Comparison of ENCODE assay signal across 8 cellular contexts in the genomic region with DNA sequence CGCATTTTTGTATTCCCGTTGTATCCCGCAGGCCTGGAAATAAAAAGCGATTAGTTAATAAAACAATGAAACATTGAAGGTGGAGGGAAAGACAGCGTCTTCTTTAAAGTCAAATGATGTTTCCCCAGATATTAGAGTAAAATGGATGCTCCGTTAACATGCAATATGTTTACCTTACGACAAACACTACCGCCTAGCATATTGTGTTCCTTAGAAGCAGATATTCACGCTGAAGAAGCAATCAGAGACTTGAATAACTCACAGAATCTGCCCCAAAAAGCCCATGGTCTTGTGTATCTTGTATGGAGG. TPM values are rescaled to one million over a fixed set of nuclear protein-coding genes. Genes with fewer than 3 reads are reported as not detected.
A peak's percentile ranks its signal among the peaks of the same experiment; 100 is the strongest.
DNase-seq lines count a peak whose midpoint lies in the region; ATAC-seq, FAIRE-seq and TF ChIP-seq lines count a peak whose summit lies in the region.

No MANE protein-coding gene starts in this region.

- no peak overlapping the region for H3K9ac ChIP-seq in HUES6 (ENCODE audit: low read length)
- H3K9ac ChIP-seq in smooth muscle cell (ENCODE audit: low read depth): peak overlapping the region; percentile 98

- POLR2A ChIA-PET in activated CD4-positive, alpha-beta memory T cell treated with anti-CD3 and anti-CD28 coated beads for 36 hours (lab: Charles Lee): interaction anchor here (0.6 to 3.7 kb wide), 3 partner anchors 11 to 48 kb away, joined by 5 to 41 read pairs (median 7); partner anchors contain the start of genes PPOX and UFC1

- H3K4me3 ChIP-seq in HUES6 (ENCODE audit: low read depth, low read length): peak overlapping the region; percentile 99
- peak overlapping the region; percentile 74 for H3K4me3 ChIP-seq in hepatocyte
- H3K4me3 ChIP-seq in smooth muscle cell: peak overlapping the region; percentile 90

- intact Hi-C loops in activated CD4-positive, alpha-beta memory T cell treated with anti-CD3 and anti-CD28 coated beads for 36 hours (cut with micrococcal nuclease): no loop called here

- no peaks in the 10 kb centered on the region for H3K9me3 Mint-ChIP-seq in activated CD4-positive, alpha-beta memory T cell treated with anti-CD3 and anti-CD28 coated beads for 36 hours

- H3K27me3 ChIP-seq in HUES6 (ENCODE audit: control insufficient read depth, insufficient read depth, low read length) (no peaks in the 10 kb centered on the region), hepatocyte (no peaks in the 10 kb centered on the region), smooth muscle cell (ENCODE audit: low read depth) (no peaks in the 10 kb centered on the region)

- H3K4me1 Mint-ChIP-seq in activated CD4-positive, alpha-beta memory T cell treated with anti-CD3 and anti-CD28 coated beads for 36 hours (ENCODE audit: low read depth): peaks cover 63% of the 10 kb centered on the region

- no peak for ATAC-seq in GM21423 (IDR thresholded peaks at IDR 0.05; ENCODE audit: unreplicated experiment)

- peak overlapping the region; percentile 97 for H3K27ac Mint-ChIP-seq in activated CD4-positive, alpha-beta memory T cell treated with anti-CD3 and anti-CD28 coated beads for 36 hours

- TF ChIP-seq CTCF in hepatocyte (IDR thresholded peaks at IDR 0.05; ENCODE audit: poor library complexity): no peak
- no peak for TF ChIP-seq CTCF in smooth muscle cell (IDR thresholded peaks at IDR 0.05; ENCODE audit: borderline replicate concordance, insufficient read depth, poor library complexity, severe bottlenecking)

- no peaks in the 10 kb centered on the region for H3K27me3 Mint-ChIP-seq in activated CD4-positive, alpha-beta memory T cell treated with anti-CD3 and anti-CD28 coated beads for 36 hours

- H3K9me3 ChIP-seq in HUES6 (ENCODE audit: control insufficient read depth, insufficient read depth, low read depth, low read length): no peaks in the 10 kb centered on the region
- no peaks in the 10 kb centered on the region for H3K9me3 ChIP-seq in hepatocyte (ENCODE audit: low read depth)
- no peaks in the 10 kb centered on the region for H3K9me3 ChIP-seq in smooth muscle cell (replicated peaks; ENCODE audit: low read depth)

- H4K20me1 ChIP-seq in hepatocyte (ENCODE audit: insufficient read depth, poor library complexity, severe bottlenecking) (no peaks in the 10 kb centered on the region), smooth muscle cell (ENCODE audit: low read depth) (no peaks in the 10 kb centered on the region)

- 37% methylated on average over 9 of the region's 9 CpGs for WGBS in hepatocyte (ENCODE audit: low lambda C conversion rate, missing lambda C conversion rate)
- WGBS in smooth muscle cell (ENCODE audit: low lambda C conversion rate): 38% methylated on average over 9 of the region's 9 CpGs

- CTCF ChIA-PET in activated CD4-positive, alpha-beta memory T cell treated with anti-CD3 and anti-CD28 coated beads for 36 hours (lab: Charles Lee): interaction anchor here (2.0 to 2.1 kb wide), 2 partner anchors 12 to 48 kb away, joined by 16 to 19 read pairs; partner anchors contain the start of genes PPOX and TOMM40L

- no peaks in the 10 kb centered on the region for H3K9me2 ChIP-seq in hepatocyte (replicated peaks; ENCODE audit: insufficient read depth)

- H3F3A ChIP-seq in smooth muscle cell (ENCODE audit: low read depth): no peaks in the 10 kb centered on the region

- H3K36me3 Mint-ChIP-seq in activated CD4-positive, alpha-beta memory T cell treated with anti-CD3 and anti-CD28 coated beads for 36 hours: peaks cover 17% of the 10 kb centered on the region

- H3K4me3 Mint-ChIP-seq in activated CD4-positive, alpha-beta memory T cell treated with anti-CD3 and anti-CD28 coated beads for 36 hours: peak overlapping the region; percentile 100

- FAIRE-seq in RCC 7860 (lab: Jason Lieb, UNC): no peak

- no peak overlapping the region for H3K27ac ChIP-seq in HUES6 (ENCODE audit: low read depth, low read length)
- peak overlapping the region; percentile 86 for H3K27ac ChIP-seq in hepatocyte
- peak overlapping the region; percentile 63 for H3K27ac ChIP-seq in smooth muscle cell (ENCODE audit: low read depth)

- H3K79me2 ChIP-seq in hepatocyte (peaks cover 17% of the 10 kb centered on the region), smooth muscle cell (ENCODE audit: low read depth) (peaks cover 10% of the 10 kb centered on the region)

- H3K36me3 ChIP-seq in HUES6 (ENCODE audit: control insufficient read depth, insufficient read depth, low read length): peaks cover 25% of the 10 kb centered on the region
- H3K36me3 ChIP-seq in hepatocyte (replicated peaks; ENCODE audit: insufficient read depth, low read depth): no peaks in the 10 kb centered on the region
- no peaks in the 10 kb centered on the region for H3K36me3 ChIP-seq in smooth muscle cell (ENCODE audit: low read depth)

- DNase-seq in activated CD4-positive, alpha-beta memory T cell treated with anti-CD3 and anti-CD28 coated beads for 36 hours: no peak
- DNase-seq in hepatocyte (ENCODE audit: low spot score) (no peak), smooth muscle cell (lab: John Stamatoyannopoulos, UW; ENCODE audit: unreplicated experiment) (no peak), NCI-H1048 (lab: John Stamatoyannopoulos, UW) (no peak), RCC 7860 (ENCODE audit: low spot score) (no peak)
- no peak for DNase-seq in effector CD4-positive, alpha-beta T cell

- H3K4me2 ChIP-seq in hepatocyte (peak overlapping the region; percentile 90), smooth muscle cell (peak overlapping the region; percentile 99)

- H2AFZ ChIP-seq in hepatocyte (peak overlapping the region; percentile 88), smooth muscle cell (ENCODE audit: low read depth) (peak overlapping the region; percentile 99)

- H3K4me1 ChIP-seq in HUES6 (ENCODE audit: control insufficient read depth, insufficient read depth, low read length) (peaks cover 6% of the 10 kb centered on the region), hepatocyte (ENCODE audit: insufficient read depth) (peaks cover 8% of the 10 kb centered on the region), smooth muscle cell (ENCODE audit: low read depth) (peaks cover 7% of the 10 kb centered on the region)

RNA-seq across cellular contexts. Expression of gene B4GALT3, which starts 0.6 kb away (rescaled TPM):
- 10 to 100 TPM; 46.3 to 50.9 TPM for total RNA-seq in activated CD4-positive, alpha-beta memory T cell treated with anti-CD3 and anti-CD28 coated beads for 36 hours
- total RNA-seq in hepatocyte (32.2 and 36.0 TPM in 2 replicates), smooth muscle cell (21.4 and 21.9 TPM in 2 replicates)
- polyA plus RNA-seq in hepatocyte (48.1 and 56.9 TPM in 2 replicates), smooth muscle cell (44.9 and 47.0 TPM in 2 replicates)

RNA-seq across cellular contexts. Expression of gene PPOX, which starts 11.7 kb away (rescaled TPM):
- 10 to 100 TPM; 27.0 to 30.7 TPM for total RNA-seq in activated CD4-positive, alpha-beta memory T cell treated with anti-CD3 and anti-CD28 coated beads for 36 hours
- 11.2 and 18.3 TPM in 2 replicates for total RNA-seq in hepatocyte
- polyA plus RNA-seq in hepatocyte: 30.7 and 31.6 TPM in 2 replicates
- 14.2 and 16.5 TPM in 2 replicates for total RNA-seq in smooth muscle cell
- 23.8 and 31.6 TPM in 2 replicates for polyA plus RNA-seq in smooth muscle cell

RNA-seq across cellular contexts. Expression of gene USP21, which starts 18.6 kb away (rescaled TPM):
- total RNA-seq in activated CD4-positive, alpha-beta memory T cell treated with anti-CD3 and anti-CD28 coated beads for 36 hours: 10 to 100 TPM; 25.4 to 28.6 TPM
- 5.5 and 7.7 TPM in 2 replicates for total RNA-seq in hepatocyte
- polyA plus RNA-seq in hepatocyte: 24.4 and 44.7 TPM in 2 replicates
- total RNA-seq in smooth muscle cell: 6.9 and 10.7 TPM in 2 replicates
- polyA plus RNA-seq in smooth muscle cell: 25.4 and 30.8 TPM in 2 replicates

RNA-seq across cellular contexts. Expression of gene ADAMTS4, which starts 21.0 kb away (rescaled TPM):
- 1 to 10 TPM; 2.3 to 3.0 TPM for total RNA-seq in activated CD4-positive, alpha-beta memory T cell treated with anti-CD3 and anti-CD28 coated beads for 36 hours
- 1.2 and 2.3 TPM in 2 replicates for total RNA-seq in hepatocyte
- 4.4 and 6.1 TPM in 2 replicates for polyA plus RNA-seq in hepatocyte
- 11.5 and 17.1 TPM in 2 replicates for total RNA-seq in smooth muscle cell
- polyA plus RNA-seq in smooth muscle cell: 17.7 and 28.3 TPM in 2 replicates

RNA-seq across cellular contexts. Expression of gene UFC1, which starts 24.1 kb away (rescaled TPM):
- 10 to 100 TPM; 87.7 to 91.0 TPM for total RNA-seq in activated CD4-positive, alpha-beta memory T cell treated with anti-CD3 and anti-CD28 coated beads for 36 hours
- 105 and 136 TPM in 2 replicates for total RNA-seq in hepatocyte
- 119 and 128 TPM in 2 replicates for polyA plus RNA-seq in hepatocyte
- total RNA-seq in smooth muscle cell: 57.1 and 58.2 TPM in 2 replicates
- polyA plus RNA-seq in smooth muscle cell: 81.5 and 94.5 TPM in 2 replicates
